ENCODE assay signal across 12 cellular contexts in the genomic region with DNA sequence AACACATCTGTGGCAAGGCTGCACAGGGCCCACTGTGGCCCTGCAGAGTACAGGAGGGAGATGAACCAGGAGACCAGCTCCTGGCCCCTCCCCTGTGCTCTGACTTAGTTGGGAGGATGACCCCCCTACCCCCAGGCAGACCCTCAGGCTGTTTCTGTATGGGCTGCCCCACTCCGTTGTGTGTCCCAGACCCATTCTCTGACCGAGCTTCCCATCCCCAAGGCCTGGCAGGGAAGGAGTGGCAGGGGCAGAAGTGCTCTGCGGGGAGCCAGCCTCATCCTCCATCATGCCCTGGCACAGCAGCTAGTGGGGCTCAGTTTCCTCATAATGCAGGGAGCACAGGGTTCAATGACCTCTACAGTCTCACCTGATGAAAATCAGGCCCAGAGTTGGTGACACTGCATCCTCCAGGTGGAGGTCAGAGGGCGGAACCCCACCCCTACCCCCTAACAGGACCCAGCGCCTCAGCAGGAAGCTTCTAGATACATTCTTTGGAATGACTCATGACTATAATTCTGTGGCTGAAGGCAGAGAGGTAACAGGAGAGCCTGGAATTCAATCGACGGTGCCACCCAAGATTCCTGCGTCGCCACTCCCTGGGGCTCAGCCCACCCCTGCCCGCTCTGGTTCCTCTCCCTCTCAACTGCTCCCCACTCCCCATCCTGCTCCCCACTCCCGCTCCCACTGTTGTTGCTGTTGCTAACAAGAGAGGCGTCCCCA. TPM values are rescaled to one million over a fixed set of nuclear protein-coding genes. Genes with fewer than 3 reads are reported as not detected.
A peak's percentile ranks its signal among the peaks of the same experiment; 100 is the strongest.
DNase-seq lines count a peak whose midpoint lies in the region; ATAC-seq and TF ChIP-seq lines count a peak whose summit lies in the region.
"Had no signal": no experiment of that assay in that cellular context is flagged by ENCODE, and none has a peak within 500 bp of the region (broad histone marks: within the 10 kb centered on the region; RNA-seq: fewer than 3 reads in every experiment).

No MANE protein-coding gene starts in this region.

- H4K8ac ChIP-seq in trophoblast cell (ENCODE audit: low read depth, low read length), result peak overlapping the region; percentile 67

- peak overlapping the region; percentile 13 for H4K12ac ChIP-seq in trophoblast cell (ENCODE audit: low read depth, low read length)

- H3K9ac ChIP-seq in trophoblast cell (ENCODE audit: low read length) (no peak overlapping the region), colonic mucosa (ENCODE audit: low read depth in 2 of 2, low read length in 2 of 2) (no peak overlapping the region)
- H3K9ac ChIP-seq: KMS-11 had no signal

- peak overlapping the region; percentile 18 for H2BK5ac ChIP-seq in trophoblast cell (ENCODE audit: low read depth, low read length, poor library complexity)

- H3K4me1 Mint-ChIP-seq in CD4-positive, alpha-beta T cell (ENCODE audit: low read depth), result no peaks in the 10 kb centered on the region
- H3K4me1 Mint-ChIP-seq: CD4-positive, CD25-positive, alpha-beta regulatory T cell had no signal

- peak overlapping the region; percentile 60 for H3K18ac ChIP-seq in trophoblast cell (ENCODE audit: low read length)

- H3K36me3 ChIP-seq in heart left ventricle, result peaks cover 0 to 8% (median 0%) of the 10 kb centered on the region in 9 donors
- H3K36me3 ChIP-seq in trophoblast cell (ENCODE audit: control insufficient read depth in 1 of 2, insufficient read depth in 2 of 2, low read length in 2 of 2), result peaks cover 2 to 6% of the 10 kb centered on the region in 2 experiments
- no peaks in the 10 kb centered on the region for H3K36me3 ChIP-seq in colonic mucosa
- H3K36me3 ChIP-seq: HAP-1 had no signal

- no peak overlapping the region for H3K27ac Mint-ChIP-seq in CD4-positive, alpha-beta T cell

- no peaks in the 10 kb centered on the region for H3K36me3 Mint-ChIP-seq in CD4-positive, alpha-beta T cell (ENCODE audit: low read depth)
- H3K36me3 Mint-ChIP-seq: CD4-positive, CD25-positive, alpha-beta regulatory T cell had no signal

- H3K4me2 ChIP-seq in trophoblast cell (ENCODE audit: low read length), result no peak overlapping the region
- H3K4me2 ChIP-seq: KMS-11 had no signal

- DNase-seq in EL, result peak; percentile 48
- DNase-seq in heart left ventricle, result peak in 1 of 5 donors; percentile 63
- DNase-seq in trophoblast cell, result no peak
- no peak for DNase-seq in NAMALWA (ENCODE audit: low spot score)
- DNase-seq in colonic mucosa, result no peak
- DNase-seq in CD4-positive, alpha-beta T cell, result no peak
- DNase-seq in activated CD4-positive, alpha-beta T cell treated with anti-CD3 and anti-CD28 coated beads, Interleukin-2, amount 50 U/mL, for 48 hours, result no peak
- DNase-seq: amniotic stem cell; CD4-positive, CD25-positive, alpha-beta regulatory T cell had no signal

- H3K27me3 ChIP-seq in heart left ventricle (no peaks in the 10 kb centered on the region), trophoblast cell (ENCODE audit: insufficient read depth, low read length) (no peaks in the 10 kb centered on the region), colonic mucosa (no peaks in the 10 kb centered on the region)
- H3K27me3 ChIP-seq in CD4-positive, alpha-beta T cell (ENCODE audit: control insufficient read depth, insufficient read depth, low read length), result no peaks in the 10 kb centered on the region

- peak overlapping the region; percentile 75 for H2BK12ac ChIP-seq in trophoblast cell (ENCODE audit: low read length)

- no peaks in the 10 kb centered on the region for H3K9me3 Mint-ChIP-seq in CD4-positive, alpha-beta T cell

- H4K91ac ChIP-seq in trophoblast cell (ENCODE audit: low read depth, low read length), result peak overlapping the region; percentile 84

- H2BK120ac ChIP-seq in trophoblast cell (ENCODE audit: insufficient read depth, low read length, poor library complexity), result peak overlapping the region; percentile 23

- H3K79me1 ChIP-seq in trophoblast cell (ENCODE audit: low read length), result peaks cover 9% of the 10 kb centered on the region

- H3K9me3 ChIP-seq in heart left ventricle (no peaks in the 10 kb centered on the region), trophoblast cell (ENCODE audit: insufficient read depth, low read depth, low read length) (no peaks in the 10 kb centered on the region), colonic mucosa (no peaks in the 10 kb centered on the region)
- H3K9me3 ChIP-seq in CD4-positive, alpha-beta T cell (ENCODE audit: control insufficient read depth, low read length), result no peaks in the 10 kb centered on the region
- H3K9me3 ChIP-seq: HAP-1 had no signal

- peak overlapping the region; percentile 46 to 92 (median 74) for H3K27ac ChIP-seq in heart left ventricle
- H3K27ac ChIP-seq in trophoblast cell (ENCODE audit: low read depth, low read length), result peak overlapping the region; percentile 30
- H3K27ac ChIP-seq in colonic mucosa, result no peak overlapping the region
- no peak overlapping the region for H3K27ac ChIP-seq in CD4-positive, alpha-beta T cell (ENCODE audit: low read depth, low read length)
- H3K27ac ChIP-seq: KMS-11 had no signal

- intact Hi-C loops in heart left ventricle (cut with DNase I), result no loop called here
- intact Hi-C loops in colonic mucosa (cut with DNase I), result no loop called here
- intact Hi-C loops in CD4-positive, alpha-beta T cell (cut with DNase I, micrococcal nuclease), result no loop called here

- TF ChIP-seq POLR2A in heart left ventricle (IDR thresholded peaks at IDR 0.05), result no peak

- no peak overlapping the region for H3K4me3 Mint-ChIP-seq in CD4-positive, alpha-beta T cell
- H3K4me3 Mint-ChIP-seq: CD4-positive, CD25-positive, alpha-beta regulatory T cell had no signal

- no peak for TF ChIP-seq CTCF in heart left ventricle (IDR thresholded peaks at IDR 0.05)
- TF ChIP-seq CTCF in colonic mucosa (IDR thresholded peaks at IDR 0.05), result no peak
- no peak for TF ChIP-seq CTCF in CD4-positive, alpha-beta T cell (IDR thresholded peaks at IDR 0.05)

- peaks cover 4% of the 10 kb centered on the region for H3K79me2 ChIP-seq in trophoblast cell (ENCODE audit: control insufficient read depth, insufficient read depth, low read length, poor library complexity)

- ATAC-seq in SK-N-SH treated with all-trans-retinoic acid at 6 μM for 48 hours, result peak; percentile 86
- peak in 2 of 4 donors; percentile 12 to 14 for ATAC-seq in heart left ventricle
- no peak for ATAC-seq in CD4-positive, alpha-beta T cell (ENCODE audit: poor library complexity)

- H3K4ac ChIP-seq in trophoblast cell (ENCODE audit: low read depth, low read length), result peak overlapping the region; percentile 40

- CTCF ChIA-PET in CD4-positive, alpha-beta T cell (lab: Charles Lee), result no interaction called here

- H3K4me1 ChIP-seq in heart left ventricle (peaks cover 20 to 100% (median 73%) of the 10 kb centered on the region in 12 donors), trophoblast cell (ENCODE audit: control insufficient read depth in 1 of 2, insufficient read depth in 2 of 2, low read length in 2 of 2) (peaks cover 26 to 32% of the 10 kb centered on the region in 2 experiments), colonic mucosa (no peaks in the 10 kb centered on the region)
- H3K4me1 ChIP-seq: HAP-1 had no signal

- no peak overlapping the region for H3K23ac ChIP-seq in trophoblast cell (ENCODE audit: low read length)

- 63 to 77% (median 71%) methylated on average over 7 to 12 of the region's 12 CpGs for WGBS in heart left ventricle, 4 donors
- WGBS in trophoblast cell (ENCODE audit: extremely low coverage, insufficient coverage, insufficient read length), result no CpG with 5 or more reads among the region's 12 CpGs

- POLR2A ChIA-PET in CD4-positive, alpha-beta T cell (lab: Charles Lee), result no interaction called here

- H3K4me3 ChIP-seq in heart left ventricle (no peak overlapping the region), trophoblast cell (ENCODE audit: low read depth, low read length) (no peak overlapping the region), colonic mucosa (no peak overlapping the region)
- H3K4me3 ChIP-seq: HAP-1 had no signal

- H2AK5ac ChIP-seq in trophoblast cell (ENCODE audit: low read length), result peak overlapping the region; percentile 31

- peak overlapping the region; percentile 56 for H3K14ac ChIP-seq in trophoblast cell (ENCODE audit: low read length)

- H2AFZ ChIP-seq in trophoblast cell (ENCODE audit: insufficient read depth, low read length, poor library complexity), result no peak overlapping the region

- no peaks in the 10 kb centered on the region for H3K27me3 Mint-ChIP-seq in CD4-positive, alpha-beta T cell
- H3K27me3 Mint-ChIP-seq: CD4-positive, CD25-positive, alpha-beta regulatory T cell had no signal

TF ChIP-seq in SK-N-SH treated with all-trans-retinoic acid at 6 μM for 48 hours, 23 proteins besides CTCF, POLR2A, EP300 and RAD21 (continues in another document):
- TF ChIP-seq PPARA (CRISPR knock-in tag; IDR thresholded peaks at IDR 0.05; ENCODE audit: borderline replicate concordance) (no peak), TOX (CRISPR knock-in tag; IDR thresholded peaks at IDR 0.05; ENCODE audit: borderline replicate concordance) (no peak), SNAI2 (CRISPR knock-in tag; IDR thresholded peaks at IDR 0.05) (no peak)
- TF ChIP-seq, protein P1, sequence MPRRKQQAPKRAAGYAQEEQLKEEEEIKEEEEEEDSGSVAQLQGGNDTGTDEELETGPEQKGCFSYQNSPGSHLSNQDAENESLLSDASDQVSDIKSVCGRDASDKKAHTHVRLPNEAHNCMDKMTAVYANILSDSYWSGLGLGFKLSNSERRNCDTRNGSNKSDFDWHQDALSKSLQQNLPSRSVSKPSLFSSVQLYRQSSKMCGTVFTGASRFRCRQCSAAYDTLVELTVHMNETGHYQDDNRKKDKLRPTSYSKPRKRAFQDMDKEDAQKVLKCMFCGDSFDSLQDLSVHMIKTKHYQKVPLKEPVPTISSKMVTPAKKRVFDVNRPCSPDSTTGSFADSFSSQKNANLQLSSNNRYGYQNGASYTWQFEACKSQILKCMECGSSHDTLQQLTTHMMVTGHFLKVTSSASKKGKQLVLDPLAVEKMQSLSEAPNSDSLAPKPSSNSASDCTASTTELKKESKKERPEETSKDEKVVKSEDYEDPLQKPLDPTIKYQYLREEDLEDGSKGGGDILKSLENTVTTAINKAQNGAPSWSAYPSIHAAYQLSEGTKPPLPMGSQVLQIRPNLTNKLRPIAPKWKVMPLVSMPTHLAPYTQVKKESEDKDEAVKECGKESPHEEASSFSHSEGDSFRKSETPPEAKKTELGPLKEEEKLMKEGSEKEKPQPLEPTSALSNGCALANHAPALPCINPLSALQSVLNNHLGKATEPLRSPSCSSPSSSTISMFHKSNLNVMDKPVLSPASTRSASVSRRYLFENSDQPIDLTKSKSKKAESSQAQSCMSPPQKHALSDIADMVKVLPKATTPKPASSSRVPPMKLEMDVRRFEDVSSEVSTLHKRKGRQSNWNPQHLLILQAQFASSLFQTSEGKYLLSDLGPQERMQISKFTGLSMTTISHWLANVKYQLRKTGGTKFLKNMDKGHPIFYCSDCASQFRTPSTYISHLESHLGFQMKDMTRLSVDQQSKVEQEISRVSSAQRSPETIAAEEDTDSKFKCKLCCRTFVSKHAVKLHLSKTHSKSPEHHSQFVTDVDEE (CRISPR knock-in tag; IDR thresholded peaks at IDR 0.05), result no peak

RNA-seq across cellular contexts. Expression of a gene that starts 18.2 kb away (rescaled TPM):
- 100 to 1,000 TPM in 1 of 9 donors, 10 to 100 TPM in 8; 57.7 to 230 (median 75.1) TPM for total RNA-seq in heart left ventricle
- 10 to 100 TPM; 30.9 to 64.6 TPM for polyA plus RNA-seq in heart left ventricle
- polyA plus RNA-seq in trophoblast cell (2013), result 124 and 125 TPM in 2 replicates
- 10 to 100 TPM; 11.2 to 14.6 TPM for total RNA-seq in colonic mucosa
- total RNA-seq in CD4-positive, alpha-beta T cell, result under 1 TPM; 0.16 to 0.47 TPM

Comparison
In these comparisons a context has a peak if more than half of its experiments do, and no peak if none do; other contexts are left out.
1. H3K27ac ChIP-seq: peak in heart left ventricle (12 of 12) and trophoblast cell (single experiment); none in colonic mucosa (single experiment) and CD4-positive, alpha-beta T cell (single experiment).
2. RNA of a gene that starts 18.2 kb away (total RNA-seq): 57.7 to 230 TPM in heart left ventricle and 11.2 to 14.6 TPM in colonic mucosa; 0.16 to 0.47 TPM in CD4-positive, alpha-beta T cell; every median in the first group is over 4 times any median in the second.